ENCODE assay signal across 18 cellular contexts in the genomic region with DNA sequence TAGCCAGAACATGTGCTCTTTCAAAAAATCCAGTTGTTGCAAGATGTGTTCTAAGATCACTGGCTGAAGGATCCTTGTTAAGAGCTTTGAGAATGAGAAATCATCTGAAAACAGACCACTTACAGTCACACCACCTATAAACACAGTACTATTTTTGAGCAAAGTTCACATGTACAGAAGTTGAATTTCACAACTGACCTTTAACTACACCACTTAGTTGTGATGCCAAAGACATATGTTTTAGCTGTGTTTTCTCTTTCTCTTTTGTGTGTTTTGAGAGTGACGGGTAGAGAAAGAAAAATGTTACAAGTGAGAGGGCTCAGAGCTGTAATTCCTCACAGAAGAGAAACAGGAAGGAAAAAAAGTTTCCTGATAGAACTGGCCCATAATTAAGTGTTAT.
DNase-seq lines count a peak whose midpoint lies in the region; ATAC-seq and TF ChIP-seq lines count a peak whose summit lies in the region.
"Had no signal": no experiment of that assay in that cellular context is flagged by ENCODE, and none has a peak within 500 bp of the region (broad histone marks: within the 10 kb centered on the region; RNA-seq: fewer than 3 reads in every experiment).

No MANE protein-coding gene starts in this region.

- peak overlapping the region; percentile 98 for H3K27ac Mint-ChIP-seq in activated naive CD4-positive, alpha-beta T cell treated with anti-CD3 and anti-CD28 coated beads, Interleukin-2, amount 50 U/mL, for 24 hours
- peak overlapping the region; percentile 36 for H3K27ac Mint-ChIP-seq in activated naive CD8-positive, alpha-beta T cell treated with anti-CD3 and anti-CD28 coated beads, Interleukin-2, amount 50 U/mL, for 24 hours
- H3K27ac Mint-ChIP-seq in naive thymus-derived CD8-positive, alpha-beta T cell = peak overlapping the region in 7 of 10 donors; percentile 9 to 88 (median 72)

- H3K9me3 ChIP-seq in HEK293 (ENCODE audit: control insufficient read depth, insufficient read depth, low read depth, low read length) = no peaks in the 10 kb centered on the region
- H3K9me3 ChIP-seq: ovary, uterus had no signal

- POLR2A ChIA-PET in HEK293 (lab: Yijun Ruan, JAX) = no interaction called here
- POLR2A ChIA-PET in naive thymus-derived CD8-positive, alpha-beta T cell (lab: Charles Lee) = interaction anchor here (0.5 to 1.0 kb wide), 2 partner anchors 31 to 76 kb away, joined by 4 to 5 read pairs; no protein-coding TSS in a partner anchor

- TF ChIP-seq CTCF in HEK293 (tag by site-specific recombination; IDR thresholded peaks at IDR 0.05) = no peak

- CTCF ChIA-PET in HEK293 (lab: Yijun Ruan, JAX) = interaction anchor here (0.6 to 1.5 kb wide), 3 partner anchors 48 to 564 kb away, joined by 3 to 4 read pairs (median 3); no protein-coding TSS in a partner anchor

- no peaks in the 10 kb centered on the region for H3K27me3 Mint-ChIP-seq in activated naive CD4-positive, alpha-beta T cell treated with anti-CD3 and anti-CD28 coated beads, Interleukin-2, amount 50 U/mL, for 24 hours
- no peaks in the 10 kb centered on the region for H3K27me3 Mint-ChIP-seq in activated naive CD8-positive, alpha-beta T cell treated with anti-CD3 and anti-CD28 coated beads, Interleukin-2, amount 50 U/mL, for 24 hours
- H3K27me3 Mint-ChIP-seq in naive thymus-derived CD8-positive, alpha-beta T cell = no peaks in the 10 kb centered on the region

- no peaks in the 10 kb centered on the region for H3K9me3 Mint-ChIP-seq in activated naive CD4-positive, alpha-beta T cell treated with anti-CD3 and anti-CD28 coated beads, Interleukin-2, amount 50 U/mL, for 24 hours
- no peaks in the 10 kb centered on the region for H3K9me3 Mint-ChIP-seq in activated naive CD8-positive, alpha-beta T cell treated with anti-CD3 and anti-CD28 coated beads, Interleukin-2, amount 50 U/mL, for 24 hours
- H3K9me3 Mint-ChIP-seq in naive thymus-derived CD8-positive, alpha-beta T cell = no peaks in the 10 kb centered on the region

- peaks cover 76% of the 10 kb centered on the region for H3K4me1 Mint-ChIP-seq in activated naive CD4-positive, alpha-beta T cell treated with anti-CD3 and anti-CD28 coated beads, Interleukin-2, amount 50 U/mL, for 24 hours
- peaks cover 37% of the 10 kb centered on the region for H3K4me1 Mint-ChIP-seq in activated naive CD8-positive, alpha-beta T cell treated with anti-CD3 and anti-CD28 coated beads, Interleukin-2, amount 50 U/mL, for 24 hours
- H3K4me1 Mint-ChIP-seq in naive thymus-derived CD8-positive, alpha-beta T cell = peaks cover 22 to 64% (median 59%) of the 10 kb centered on the region in 4 donors

- no peak for ATAC-seq in activated naive CD8-positive, alpha-beta T cell treated with anti-CD3 and anti-CD28 coated beads, Interleukin-2, amount 50 U/mL, for 24 hours
- no peak for ATAC-seq in naive thymus-derived CD8-positive, alpha-beta T cell
- no peak for ATAC-seq in HG03095 (IDR thresholded peaks at IDR 0.05; ENCODE audit: unreplicated experiment)
- ATAC-seq: PC-3 had no signal

- no peak overlapping the region for H3K4me3 ChIP-seq in HEK293 (ENCODE audit: low read depth, low read length)
- H3K4me3 ChIP-seq: adrenal gland, ovary, SK-N-MC, uterus had no signal

- H3K36me3 Mint-ChIP-seq in activated naive CD4-positive, alpha-beta T cell treated with anti-CD3 and anti-CD28 coated beads, Interleukin-2, amount 50 U/mL, for 24 hours = peaks cover 6% of the 10 kb centered on the region
- peaks cover 3% of the 10 kb centered on the region for H3K36me3 Mint-ChIP-seq in activated naive CD8-positive, alpha-beta T cell treated with anti-CD3 and anti-CD28 coated beads, Interleukin-2, amount 50 U/mL, for 24 hours (ENCODE audit: low read depth)
- H3K36me3 Mint-ChIP-seq in naive thymus-derived CD8-positive, alpha-beta T cell = peaks cover 0 to 11% (median 0%) of the 10 kb centered on the region in 3 donors

- H3K27ac ChIP-seq in HEK293 (ENCODE audit: extremely low read depth, low read depth, low read length) = no peak overlapping the region
- H3K27ac ChIP-seq: adrenal gland, ovary, SK-N-MC, uterus had no signal

- DNase-seq in activated naive CD4-positive, alpha-beta T cell treated with anti-CD3 and anti-CD28 coated beads, Interleukin-2, amount 50 U/mL, for 16 hours = no peak
- no peak for DNase-seq in activated naive CD8-positive, alpha-beta T cell treated with anti-CD3 and anti-CD28 coated beads, Interleukin-2, amount 50 U/mL, for 24 hours
- DNase-seq in naive thymus-derived CD8-positive, alpha-beta T cell = no peak
- no peak for DNase-seq in HCEC 1CT
- no peak for DNase-seq in NOMO-1 treated with dmso at 0.1 percent for 144 hours (lab: John Stamatoyannopoulos, UW; ENCODE audit: unreplicated experiment)
- DNase-seq: adrenal gland, Calu3, mesendoderm, NCI-H1930, NCI-H524, ovary, PC-3, small intestine, uterus had no signal

- H3K4me3 Mint-ChIP-seq in activated naive CD4-positive, alpha-beta T cell treated with anti-CD3 and anti-CD28 coated beads, Interleukin-2, amount 50 U/mL, for 24 hours = peak overlapping the region; percentile 71
- H3K4me3 Mint-ChIP-seq in activated naive CD8-positive, alpha-beta T cell treated with anti-CD3 and anti-CD28 coated beads, Interleukin-2, amount 50 U/mL, for 24 hours = peak overlapping the region; percentile 27
- peak overlapping the region in 6 of 10 donors; percentile 8 to 45 (median 28) for H3K4me3 Mint-ChIP-seq in naive thymus-derived CD8-positive, alpha-beta T cell

- no peaks in the 10 kb centered on the region for H3K36me3 ChIP-seq in HEK293 (ENCODE audit: control insufficient read depth in 2 of 2, insufficient read depth in 1 of 2, low read length in 2 of 2)
- H3K36me3 ChIP-seq: adrenal gland, ovary, uterus had no signal

- peaks cover 15% of the 10 kb centered on the region for H3K4me1 ChIP-seq in HEK293 (ENCODE audit: control insufficient read depth, insufficient read depth, low read length)
- H3K4me1 ChIP-seq: uterus had no signal

TF ChIP-seq in HEK293, 187 proteins besides CTCF, POLR2A, EP300 and RAD21:
- TF ChIP-seq ZBTB21 (tag by site-specific recombination; IDR thresholded peaks at IDR 0.05) (no peak), ZNF561 (tag by site-specific recombination; IDR thresholded peaks at IDR 0.05; ENCODE audit: borderline replicate concordance) (no peak), MYNN (tag by site-specific recombination; IDR thresholded peaks at IDR 0.05; ENCODE audit: borderline replicate concordance) (no peak), PRDM1 (tag by site-specific recombination; IDR thresholded peaks at IDR 0.05) (0 out of 2 replicates have a peak, but pooled peaks have one; percentile 39), ZNF248 (tag by site-specific recombination; IDR thresholded peaks at IDR 0.05) (no peak)
TF ChIP-seq in HEK293: peak in this region for 1.

Comparison
In these comparisons a context has a peak if more than half of its experiments do, and no peak if none do; other contexts are left out.
1. H3K27ac Mint-ChIP-seq: peak in every context shown above with its lines; median percentile 98 in activated naive CD4-positive, alpha-beta T cell treated with anti-CD3 and anti-CD28 coated beads, Interleukin-2, amount 50 U/mL, for 24 hours; 72 in naive thymus-derived CD8-positive, alpha-beta T cell; 36 in activated naive CD8-positive, alpha-beta T cell treated with anti-CD3 and anti-CD28 coated beads, Interleukin-2, amount 50 U/mL, for 24 hours.